10 cellular contexts compared by ENCODE assay signal in the genomic region with DNA sequence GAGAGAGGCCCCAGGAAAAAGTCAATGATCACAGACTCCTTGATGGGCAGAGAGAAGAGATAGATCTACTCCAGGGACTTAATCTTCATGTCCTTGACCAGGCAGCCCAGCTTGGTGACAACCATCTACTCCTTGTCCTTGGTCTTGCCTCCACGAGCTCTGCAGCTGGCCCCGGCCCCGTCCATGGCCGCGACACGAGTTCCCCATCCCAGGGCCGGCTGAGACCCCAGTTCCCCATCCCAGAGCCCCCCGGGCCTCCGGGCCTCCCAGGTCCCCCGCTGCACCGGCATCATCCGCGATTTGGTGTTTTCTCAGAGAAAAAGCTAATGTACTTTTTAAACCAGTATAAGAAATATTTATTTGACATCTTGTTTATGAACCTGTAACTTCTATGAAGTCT.
"Had no signal": no experiment of that assay in that cellular context is flagged by ENCODE, and none has a peak within 500 bp of the region (broad histone marks: within the 10 kb centered on the region; RNA-seq: fewer than 3 reads in every experiment).

No MANE protein-coding gene starts in this region.

- H2AFZ ChIP-seq: GM23248 had no signal

- H3K4me3 ChIP-seq: GM23248, HAP-1, K562 had no signal

- H3K9me3 Mint-ChIP-seq: HFFc6 had no signal

- ATAC-seq: HCT116, K562 had no signal

- H3K9ac ChIP-seq: GM23248, KMS-11 had no signal

- H3K27ac ChIP-seq: GM23248, KMS-11 had no signal

- H3K9me3 ChIP-seq: HAP-1 had no signal

- FAIRE-seq: HTR-8/SVneo, K562 had no signal

- H3K4me2 ChIP-seq: KMS-11 had no signal

- DNase-seq: GM23248, GOT3, H7, HFFc6, IMR-90 had no signal

- H3K27ac Mint-ChIP-seq: HFFc6 had no signal

- H3K4me3 Mint-ChIP-seq: HFFc6 had no signal
